ENCODE assay signal across 8 cellular contexts in the genomic region with DNA sequence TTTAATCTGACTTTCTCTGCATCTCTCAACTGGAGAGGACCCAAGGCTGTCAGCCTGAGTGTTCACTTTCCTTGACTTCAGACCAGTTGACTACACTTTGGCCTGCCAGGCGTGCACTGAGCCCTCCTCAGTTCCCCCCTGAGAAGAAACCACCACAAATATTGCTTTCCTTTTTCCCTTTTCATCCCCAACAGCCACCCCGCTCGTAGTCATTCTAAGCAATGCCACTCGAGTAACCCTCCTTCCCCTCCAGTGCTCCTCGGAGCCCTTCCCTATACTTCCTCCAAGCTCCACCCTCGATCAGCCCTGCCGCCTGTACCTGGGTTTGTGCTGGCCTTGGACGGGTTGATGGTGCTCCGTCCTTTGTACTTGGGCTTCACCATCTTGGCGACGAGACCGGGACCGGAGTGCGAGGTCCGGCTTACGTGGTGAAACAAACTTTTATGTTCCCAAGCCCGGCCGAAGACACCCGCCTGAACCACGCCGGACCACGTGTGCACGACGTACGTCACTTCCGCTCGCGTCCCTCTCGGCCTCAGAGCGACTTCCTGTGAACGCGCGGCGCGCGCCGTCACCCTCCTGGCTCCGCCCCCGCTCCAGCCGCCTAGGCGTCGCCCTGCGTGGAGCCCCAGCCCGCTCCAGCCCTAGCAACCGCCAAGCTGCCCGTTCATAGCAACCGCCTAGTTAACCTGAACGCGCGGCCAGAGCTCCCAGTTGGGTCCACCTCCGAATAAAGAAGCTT. TPM values are rescaled to one million over a fixed set of nuclear protein-coding genes. Genes with fewer than 3 reads are reported as not detected.
DNase-seq lines count a peak whose midpoint lies in the region; ATAC-seq and TF ChIP-seq lines count a peak whose summit lies in the region.

A gene (minus strand): TSS at position 498 of the 742 bp plus-strand sequence. CDS start 115 bp downstream, at position 383.

- peak; percentile 94 for TF ChIP-seq POLR2A in GM19193 (IDR thresholded peaks at IDR 0.05; ENCODE audit: extremely low read depth, insufficient read depth, insufficient read length)

- intact Hi-C loops in activated CD4-positive, alpha-beta T cell treated with anti-CD3 and anti-CD28 coated beads for 36 hours (cut with DNase I, micrococcal nuclease): loop anchor here (1.0 to 10.0 kb wide), 13 partner anchors 21 to 399 kb away; a partner anchor contains a TSS

- ATAC-seq in HG03439 (IDR thresholded peaks at IDR 0.05; ENCODE audit: unreplicated experiment): peak; percentile 96
- peak; percentile 98 for ATAC-seq in activated CD4-positive, alpha-beta T cell treated with anti-CD3 and anti-CD28 coated beads for 36 hours

- H3K4me1 Mint-ChIP-seq in activated CD4-positive, alpha-beta T cell treated with anti-CD3 and anti-CD28 coated beads for 36 hours: peaks cover 37% of the 10 kb centered on the region

- H3K4me3 Mint-ChIP-seq in activated CD4-positive, alpha-beta T cell treated with anti-CD3 and anti-CD28 coated beads for 36 hours: peak within 1 kb of the TSS; percentile 98

- peak within 1 kb of the TSS; percentile 92 for H3K27ac Mint-ChIP-seq in activated CD4-positive, alpha-beta T cell treated with anti-CD3 and anti-CD28 coated beads for 36 hours

- CTCF ChIA-PET in activated CD4-positive, alpha-beta T cell treated with anti-CD3 and anti-CD28 coated beads for 36 hours (lab: Charles Lee): interaction anchor here (0.5 to 1.4 kb wide), 9 partner anchors 31 to 395 kb away, joined by 3 to 7 read pairs (median 3); a partner anchor contains a TSS

- POLR2A ChIA-PET in activated CD4-positive, alpha-beta T cell treated with anti-CD3 and anti-CD28 coated beads for 36 hours (lab: Charles Lee): interaction anchor here (0.6 to 1.3 kb wide), 5 partner anchors 19 to 103 kb away, joined by 3 to 4 read pairs (median 3); a partner anchor contains a TSS

- H3K4me3 ChIP-seq in choroid plexus epithelial cell (ENCODE audit: low read depth, low read length): peak within 1 kb of the TSS; percentile 99

- H3K9me3 Mint-ChIP-seq in activated CD4-positive, alpha-beta T cell treated with anti-CD3 and anti-CD28 coated beads for 36 hours (ENCODE audit: low read depth): no peaks in the 10 kb centered on the region

- TF ChIP-seq CTCF in choroid plexus epithelial cell (conservative IDR thresholded peaks at IDR 0.05; ENCODE audit: low read depth, low read length): no peak

- H3K27me3 Mint-ChIP-seq in activated CD4-positive, alpha-beta T cell treated with anti-CD3 and anti-CD28 coated beads for 36 hours: no peaks in the 10 kb centered on the region

- peaks cover 35% of the 10 kb centered on the region for H3K36me3 Mint-ChIP-seq in activated CD4-positive, alpha-beta T cell treated with anti-CD3 and anti-CD28 coated beads for 36 hours (ENCODE audit: low read depth)

- peak; percentile 89 to 92 for DNase-seq in AML-193 (lab: John Stamatoyannopoulos, UW)
- DNase-seq in NCI-H510A treated with DMSO at 0.1 percent for 48 hours (lab: John Stamatoyannopoulos, UW): peak; percentile 100
- peak; percentile 99 for DNase-seq in activated CD4-positive, alpha-beta T cell treated with anti-CD3 and anti-CD28 coated beads for 36 hours
- peak; percentile 96 for DNase-seq in choroid plexus epithelial cell (ENCODE audit: low read depth)
- peak; percentile 93 for DNase-seq in kidney glomerular epithelial cell (lab: John Stamatoyannopoulos, UW)
- DNase-seq in stimulated activated CD4-positive, alpha-beta T cell treated with anti-CD3 and anti-CD28 coated beads, Interleukin-1b, Interleukin-23, amount 100 ng/mL, for 1 hour (ENCODE audit: low read depth in 2 of 2): peak; percentile 86 to 92

RNA-seq across cellular contexts. Expression of the gene that starts here (rescaled TPM):
- 10 to 100 TPM; 82.3 to 98.8 TPM for total RNA-seq in activated CD4-positive, alpha-beta T cell treated with anti-CD3 and anti-CD28 coated beads for 36 hours

Comparison
In these comparisons a context has a peak if more than half of its experiments do, and no peak if none do; other contexts are left out.
1. Peak in every context shown above with its lines: DNase-seq, ATAC-seq and H3K4me3 ChIP-seq.